In genomic region chr2:40155728-40156127, GRCh38 we compare ENCODE assay signal across 16 cellular contexts.
DNase-seq lines count a peak whose midpoint lies in the region; ATAC-seq and TF ChIP-seq lines count a peak whose summit lies in the region.
"Had no signal": no experiment of that assay in that cellular context is flagged by ENCODE, and none has a peak within 500 bp of the region (broad histone marks: within the 10 kb centered on the region; RNA-seq: fewer than 3 reads in every experiment).

No MANE protein-coding gene starts in this region.

- peak; percentile 59 for DNase-seq in EH (ENCODE audit: low read depth)
- DNase-seq in HFFc6: peak; percentile 23
- peak; percentile 1 for DNase-seq in choroid plexus epithelial cell (ENCODE audit: low read depth)
- peak; percentile 53 for DNase-seq in myocyte (ENCODE audit: low read depth)
- no peak for DNase-seq in stimulated activated naive B cell treated with anti-CD40 and anti-IgM and Interleukin-4, amounts not matched to agents 10 μg/mL and 1 μg/mL and 100 μg/mL, for 72 hours
- DNase-seq: AML-193, DMS79, KBM-7, NCI-H1105 treated with DMSO at 0.1 percent for 48 hours, NCI-H1694, NCI-H2107, NCI-H510A treated with DMSO at 0.1 percent for 48 hours, PC-9 had no signal

- no peak for ATAC-seq in stimulated activated naive B cell treated with anti-CD40 and anti-IgM and Interleukin-4, amounts not matched to agents 10 μg/mL and 1 μg/mL and 100 μg/mL, for 72 hours (replicated peaks)
- no peak for ATAC-seq in HG03139 (IDR thresholded peaks at IDR 0.05; ENCODE audit: unreplicated experiment)
- ATAC-seq in HG03108 (IDR thresholded peaks at IDR 0.05; ENCODE audit: unreplicated experiment): no peak

- no peak for TF ChIP-seq CTCF in HFFc6 (IDR thresholded peaks at IDR 0.05)
- TF ChIP-seq CTCF in choroid plexus epithelial cell (conservative IDR thresholded peaks at IDR 0.05; ENCODE audit: low read depth, low read length): no peak

- H3K4me1 Mint-ChIP-seq in HFFc6 (ENCODE audit: low read depth): peaks cover 14% of the 10 kb centered on the region
- H3K4me1 Mint-ChIP-seq in stimulated activated naive B cell treated with anti-CD40 and anti-IgM and Interleukin-4, amounts not matched to agents 10 μg/mL and 1 μg/mL and 100 μg/mL, for 72 hours: no peaks in the 10 kb centered on the region

- H3K27ac Mint-ChIP-seq in HFFc6: no peak overlapping the region
- H3K27ac Mint-ChIP-seq in stimulated activated naive B cell treated with anti-CD40 and anti-IgM and Interleukin-4, amounts not matched to agents 10 μg/mL and 1 μg/mL and 100 μg/mL, for 72 hours: no peak overlapping the region

- H3K27me3 Mint-ChIP-seq in HFFc6 (ENCODE audit: insufficient read depth): peaks cover 3% of the 10 kb centered on the region; the same call in 1 of the 2 replicates
- no peaks in the 10 kb centered on the region for H3K27me3 Mint-ChIP-seq in stimulated activated naive B cell treated with anti-CD40 and anti-IgM and Interleukin-4, amounts not matched to agents 10 μg/mL and 1 μg/mL and 100 μg/mL, for 72 hours

- no peak overlapping the region for H3K4me3 Mint-ChIP-seq in HFFc6
- no peak overlapping the region for H3K4me3 Mint-ChIP-seq in stimulated activated naive B cell treated with anti-CD40 and anti-IgM and Interleukin-4, amounts not matched to agents 10 μg/mL and 1 μg/mL and 100 μg/mL, for 72 hours

- H3K9me3 Mint-ChIP-seq in HFFc6: no peaks in the 10 kb centered on the region
- H3K9me3 Mint-ChIP-seq in stimulated activated naive B cell treated with anti-CD40 and anti-IgM and Interleukin-4, amounts not matched to agents 10 μg/mL and 1 μg/mL and 100 μg/mL, for 72 hours: no peaks in the 10 kb centered on the region

- peaks cover 62% of the 10 kb centered on the region for H3K36me3 Mint-ChIP-seq in HFFc6 (ENCODE audit: low read depth)
- no peaks in the 10 kb centered on the region for H3K36me3 Mint-ChIP-seq in stimulated activated naive B cell treated with anti-CD40 and anti-IgM and Interleukin-4, amounts not matched to agents 10 μg/mL and 1 μg/mL and 100 μg/mL, for 72 hours

- H3K4me3 ChIP-seq in choroid plexus epithelial cell (ENCODE audit: low read depth, low read length): no peak overlapping the region
- H3K4me3 ChIP-seq: PC-9, SJSA1 had no signal
